Comparison of ENCODE assay signal across 1 cellular context in the genomic region with DNA sequence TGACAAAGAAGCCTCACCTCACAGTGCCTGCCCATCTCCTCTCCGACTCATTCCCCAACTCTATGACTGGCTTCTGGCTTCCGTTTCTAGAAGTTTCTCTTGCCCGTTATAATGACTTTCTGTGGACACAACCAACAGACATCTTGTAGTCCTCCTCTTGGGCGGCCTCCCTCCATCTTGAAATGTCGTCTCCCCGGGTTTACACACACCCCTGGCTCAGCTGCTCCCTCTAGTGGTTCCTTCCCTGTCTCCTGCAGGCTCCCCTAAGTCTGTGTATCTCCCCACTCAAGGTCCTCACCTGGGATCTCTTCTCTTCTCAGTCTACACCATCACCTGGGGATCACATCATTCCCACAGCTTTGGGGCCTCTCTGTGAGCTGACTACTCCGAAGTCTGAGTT.
TF ChIP-seq lines count a peak whose summit lies in the region.

No MANE protein-coding gene starts in this region.

TF ChIP-seq in A549, 52 proteins besides CTCF, POLR2A, EP300 and RAD21 (continued from another document):
- TF ChIP-seq, protein P1, sequence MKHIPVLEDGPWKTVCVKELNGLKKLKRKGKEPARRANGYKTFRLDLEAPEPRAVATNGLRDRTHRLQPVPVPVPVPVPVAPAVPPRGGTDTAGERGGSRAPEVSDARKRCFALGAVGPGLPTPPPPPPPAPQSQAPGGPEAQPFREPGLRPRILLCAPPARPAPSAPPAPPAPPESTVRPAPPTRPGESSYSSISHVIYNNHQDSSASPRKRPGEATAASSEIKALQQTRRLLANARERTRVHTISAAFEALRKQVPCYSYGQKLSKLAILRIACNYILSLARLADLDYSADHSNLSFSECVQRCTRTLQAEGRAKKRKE (CRISPR knock-in tag; IDR thresholded peaks at IDR 0.05; ENCODE audit: low read depth): no peak
- TF ChIP-seq RARB (CRISPR knock-in tag; IDR thresholded peaks at IDR 0.05): no peak
